8 cellular contexts compared by ENCODE assay signal in genomic region chr13:27449936-27450828, GRCh38. TPM values are rescaled to one million over a fixed set of nuclear protein-coding genes. Genes with fewer than 3 reads are reported as not detected.
DNase-seq lines count a peak whose midpoint lies in the region; ATAC-seq and TF ChIP-seq lines count a peak whose summit lies in the region.

MTIF3 (minus strand) TSS chr13:27450564; CDS start chr13:27440448, 10,116 bp downstream.

- DNase-seq in GM13976 (ENCODE audit: low spot score), result peak; percentile 94
- DNase-seq in NCI-H146 treated with DMSO at 0.1 percent for 48 hours (lab: John Stamatoyannopoulos, UW; ENCODE audit: unreplicated experiment), result peak; percentile 93
- peak; percentile 77 for DNase-seq in amniotic stem cell (lab: John Stamatoyannopoulos, UW)
- peak; percentile 96 for DNase-seq in left cardiac atrium
- peak; percentile 94 for DNase-seq in progenitor cell of endocrine pancreas (ENCODE audit: low spot score, unreplicated experiment)
- peak; percentile 96 for DNase-seq in ureter (ENCODE audit: low spot score)

- H3K36me3 Mint-ChIP-seq in progenitor cell of endocrine pancreas (ENCODE audit: insufficient read depth), result no peaks in the 10 kb centered on the region

- peak within 1 kb of the TSS; percentile 86 for H3K4me3 Mint-ChIP-seq in progenitor cell of endocrine pancreas (ENCODE audit: low read depth)

- no peaks in the 10 kb centered on the region for H3K9me3 Mint-ChIP-seq in progenitor cell of endocrine pancreas (ENCODE audit: low read depth)

- in situ Hi-C loops in GM13976 (cut with MboI; ENCODE audit: low sequenced_read_pairs, unreplicated experiment), result no loop called here

- TF ChIP-seq CTCF in GM13976 (IDR thresholded peaks at IDR 0.05; ENCODE audit: borderline replicate concordance, control extremely low read depth, extremely low read depth, insufficient read depth, missing control alignments) (no peak), progenitor cell of endocrine pancreas (IDR thresholded peaks at IDR 0.05; ENCODE audit: unreplicated experiment) (no peak)

- intact Hi-C loops in T-helper 1 cell treated with Interleukin-12 subunit alpha and Interleukin-12 subunit beta and Interleukin-4 antibody, amounts not matched to agents 30 ng/mL and 1 ng/mL, for 36 hours (cut with micrococcal nuclease), result loop anchor here (1.0 to 5.0 kb wide), 14 partner anchors 24 to 1229 kb away; partner anchors contain the start of genes LNX2, POMP, RASL11A and RPL21
- intact Hi-C loops in left cardiac atrium (cut with DNase I), result no loop called here

- peak; percentile 81 for ATAC-seq in HG02870 (IDR thresholded peaks at IDR 0.05; ENCODE audit: unreplicated experiment)
- ATAC-seq in left cardiac atrium, result peak; percentile 92 to 95

- H3K27me3 Mint-ChIP-seq in progenitor cell of endocrine pancreas, result no peaks in the 10 kb centered on the region

- peak within 1 kb of the TSS; percentile 97 for H3K27ac Mint-ChIP-seq in progenitor cell of endocrine pancreas

- H3K4me1 Mint-ChIP-seq in progenitor cell of endocrine pancreas (ENCODE audit: low read depth), result peaks cover 14% of the 10 kb centered on the region

RNA-seq across cellular contexts. Expression of gene MTIF3, which starts in this region (rescaled TPM):
- total RNA-seq in T-helper 1 cell treated with Interleukin-12 subunit alpha and Interleukin-12 subunit beta and Interleukin-4 antibody, amounts not matched to agents 30 ng/mL and 1 ng/mL, for 36 hours, result 47.6 and 52.6 TPM in 2 replicates
- total RNA-seq in left cardiac atrium, result 100 to 1,000 TPM in 1 of 2 donors, 10 to 100 TPM in 1; 91.0 to 101 TPM
- 50.6 and 54.4 TPM in 2 replicates for total RNA-seq in progenitor cell of endocrine pancreas
- 65.9 TPM for total RNA-seq in ureter

Comparison
In these comparisons a context has a peak if more than half of its experiments do, and no peak if none do; other contexts are left out.
1. Peak in every context shown above with its lines: DNase-seq and ATAC-seq.